ENCODE assay signal across 21 cellular contexts in genomic region chr14:69845050-69845581, GRCh38. TPM values are rescaled to one million over a fixed set of nuclear protein-coding genes. Genes with fewer than 3 reads are reported as not detected.
"Had no signal": no experiment of that assay in that cellular context is flagged by ENCODE, and none has a peak within 500 bp of the region (broad histone marks: within the 10 kb centered on the region; RNA-seq: fewer than 3 reads in every experiment).

No MANE protein-coding gene starts in this region.

- H3K27me3 ChIP-seq: MG63 had no signal

- H3K9me3 ChIP-seq: MG63, SK-N-SH had no signal

- ATAC-seq: Panc1, PC-3 had no signal

- H3K36me3 ChIP-seq: MG63 had no signal

- DNase-seq: Karpas-422; KG1; NCI-H1092; NCI-H1105 treated with DMSO at 0.1 percent for 48 hours; NCI-H1417 treated with DMSO at 0.1 percent for 48 hours; NCI-H1930; NCI-H2171 treated with DMSO at 0.1 percent for 48 hours; NCI-H510A treated with DMSO at 0.1 percent for 48 hours; NCI-H526; NCI-H748 treated with DMSO at 0.1 percent for 48 hours; NK-92 treated with Interleukin-12 subunit alpha and Interleukin-12 subunit beta, amount 100 ng/mL, for 24 hours; PC-3; SK-N-SH; SW 1271 had no signal

- H3K4me3 ChIP-seq: MG63 had no signal

- H3K27ac ChIP-seq: RWPE1 had no signal

- H3K9ac ChIP-seq: SK-N-SH had no signal

- H3K4me2 ChIP-seq: SK-N-SH had no signal

RNA-seq across cellular contexts. Expression of gene SMOC1, which starts 34.1 kb away (rescaled TPM):
- total RNA-seq: HT-29, OCI-LY7, PC-3, SK-MEL-5 had no signal
- polyA plus RNA-seq: SK-N-SH had no signal

RNA-seq across cellular contexts. Expression of gene SLC10A1, which starts 48.1 kb away (rescaled TPM):
- total RNA-seq: HT-29, IMR-90, OCI-LY7, PC-3, SK-MEL-5 had no signal
- polyA plus RNA-seq: SK-N-SH had no signal
